23 cellular contexts compared by ENCODE assay signal in the genomic region with DNA sequence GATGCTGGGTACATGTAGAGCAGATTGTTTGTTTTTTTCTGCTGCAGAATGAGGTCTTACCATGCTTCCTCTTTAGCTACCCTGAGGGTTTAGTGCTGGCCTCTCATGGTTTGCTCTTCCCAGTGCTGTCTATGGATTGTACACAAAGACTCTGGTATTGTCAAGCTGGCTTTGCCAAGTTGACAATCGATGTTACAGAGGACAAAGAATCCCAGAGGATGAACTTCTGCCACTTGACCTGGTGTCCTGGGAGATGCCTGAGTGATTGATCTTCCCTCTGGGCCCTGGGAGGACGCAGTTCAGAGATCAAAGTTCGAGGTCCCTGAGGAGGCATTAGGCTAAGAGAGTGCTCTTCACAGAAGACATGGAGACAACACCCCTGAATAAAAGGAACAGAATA.
"Had no signal": no experiment of that assay in that cellular context is flagged by ENCODE, and none has a peak within 500 bp of the region (broad histone marks: within the 10 kb centered on the region; RNA-seq: fewer than 3 reads in every experiment).

No MANE protein-coding gene starts in this region.

- H3K27ac Mint-ChIP-seq: effector memory CD8-positive, alpha-beta T cell; natural killer cell; stimulated activated effector memory CD8-positive, alpha-beta T cell treated with anti-CD3 and anti-CD28 coated beads, Interleukin-12 subunit alpha, Interleukin-12 subunit beta, amount 100 ng/mL, for 72 hours had no signal

- H3K27me3 Mint-ChIP-seq: effector memory CD8-positive, alpha-beta T cell had no signal

- H3K36me3 Mint-ChIP-seq: neural progenitor cell; stimulated activated effector memory CD8-positive, alpha-beta T cell treated with anti-CD3 and anti-CD28 coated beads, Interleukin-12 subunit alpha, Interleukin-12 subunit beta, amount 100 ng/mL, for 72 hours had no signal

- H3K4me1 Mint-ChIP-seq: natural killer cell; stimulated activated effector memory CD8-positive, alpha-beta T cell treated with anti-CD3 and anti-CD28 coated beads, Interleukin-12 subunit alpha, Interleukin-12 subunit beta, amount 100 ng/mL, for 72 hours had no signal

- H3K4me3 ChIP-seq: esophagus squamous epithelium, left lung, lower lobe of right lung, neural progenitor cell, prostate gland, right atrium auricular region, sigmoid colon, testis, tibial artery, upper lobe of left lung had no signal

- H3K4me3 Mint-ChIP-seq: effector memory CD8-positive, alpha-beta T cell; natural killer cell; neural progenitor cell; stimulated activated effector memory CD8-positive, alpha-beta T cell treated with anti-CD3 and anti-CD28 coated beads, Interleukin-12 subunit alpha, Interleukin-12 subunit beta, amount 100 ng/mL, for 72 hours had no signal

- H3K36me3 ChIP-seq: esophagus squamous epithelium, left lung, lower lobe of right lung, neural progenitor cell, prostate gland, right atrium auricular region, sigmoid colon, tibial artery, upper lobe of left lung had no signal

- H3K9me3 Mint-ChIP-seq: neural progenitor cell had no signal

- ATAC-seq: effector memory CD8-positive, alpha-beta T cell; left lung; lower lobe of right lung; natural killer cell; stimulated activated effector memory CD8-positive, alpha-beta T cell treated with anti-CD3 and anti-CD28 coated beads, Interleukin-12 subunit alpha, Interleukin-12 subunit beta, amount 100 ng/mL, for 72 hours; stimulated activated naive CD8-positive, alpha-beta T cell treated with anti-CD3 and anti-CD28 coated beads, Interleukin-15, Interleukin-2, amounts not matched to agents 100 U/mL and 50 U/mL, for 24 hours had no signal

- H3K27me3 ChIP-seq: esophagus squamous epithelium, left lung, neural progenitor cell, right atrium auricular region, sigmoid colon, testis, tibial artery, upper lobe of left lung had no signal

- FAIRE-seq: frontal cortex, kidney, urothelium cell line had no signal

- DNase-seq: cerebellar nuclear complex; cortex of kidney; effector memory CD8-positive, alpha-beta T cell; esophagus squamous epithelium; head of caudate nucleus; kidney; left lung; lower lobe of right lung; natural killer cell; sigmoid colon; stimulated activated CD4-positive, alpha-beta T cell treated with anti-CD3 and anti-CD28 coated beads, Interleukin-2, amount 100 ng/mL, for 24 hours; stimulated activated CD4-positive, alpha-beta T cell treated with anti-CD3 and anti-CD28 coated beads, Interleukin-4, amount 100 ng/mL, for 24 hours; stimulated activated naive CD8-positive, alpha-beta T cell treated with anti-CD3 and anti-CD28 coated beads, Interleukin-15, Interleukin-2, amounts not matched to agents 100 U/mL and 50 U/mL, for 24 hours; substantia nigra; testis; tibial artery; upper lobe of left lung had no signal
